Comparison of ENCODE assay signal across 8 cellular contexts in genomic region chr4:56049428-56050212, GRCh38.
A peak's percentile ranks its signal among the peaks of the same experiment; 100 is the strongest.
DNase-seq lines count a peak whose midpoint lies in the region; ATAC-seq and TF ChIP-seq lines count a peak whose summit lies in the region.

No MANE protein-coding gene starts in this region.

- peak; percentile 32 for ATAC-seq in GM19025 (IDR thresholded peaks at IDR 0.05; ENCODE audit: low read depth, unreplicated experiment)
- peak; percentile 27 for ATAC-seq in HG03108 (IDR thresholded peaks at IDR 0.05; ENCODE audit: unreplicated experiment)
- ATAC-seq in activated naive CD8-positive, alpha-beta T cell treated with anti-CD3 and anti-CD28 coated beads, Interleukin-2, amount 10 ng/mL, durations not matched to agents 7 days and 5 days (ENCODE audit: low read depth): peak; percentile 30

- H3K4me1 Mint-ChIP-seq in activated naive CD8-positive, alpha-beta T cell treated with anti-CD3 and anti-CD28 coated beads, Interleukin-2, amount 10 ng/mL, durations not matched to agents 7 days and 5 days: peaks cover 7% of the 10 kb centered on the region

- peaks cover 65% of the 10 kb centered on the region for H3K27me3 Mint-ChIP-seq in activated naive CD8-positive, alpha-beta T cell treated with anti-CD3 and anti-CD28 coated beads, Interleukin-2, amount 10 ng/mL, durations not matched to agents 7 days and 5 days

- DNase-seq in COLO668 (lab: John Stamatoyannopoulos, UW; ENCODE audit: unreplicated experiment) (peak; percentile 63), NCI-H748 treated with DMSO at 0.1 percent for 48 hours (lab: John Stamatoyannopoulos, UW) (peak; percentile 44), right atrium auricular region (ENCODE audit: low spot score) (no peak), posterior cingulate gyrus (peak; percentile 13 to 87 (median 32)), NCI-H1048 (lab: John Stamatoyannopoulos, UW) (no peak)
- DNase-seq in activated naive CD8-positive, alpha-beta T cell treated with anti-CD3 and anti-CD28 coated beads, Interleukin-2, amount 10 ng/mL, durations not matched to agents 7 days and 5 days: no peak

- H3K4me3 Mint-ChIP-seq in activated naive CD8-positive, alpha-beta T cell treated with anti-CD3 and anti-CD28 coated beads, Interleukin-2, amount 10 ng/mL, durations not matched to agents 7 days and 5 days: peak overlapping the region; percentile 82

- H3K9me3 ChIP-seq in right atrium auricular region: no peaks in the 10 kb centered on the region

- H3K4me1 ChIP-seq in right atrium auricular region: peaks cover 0 to 16% of the 10 kb centered on the region in 2 donors

- peaks cover 0 to 13% of the 10 kb centered on the region in 2 donors for H3K27me3 ChIP-seq in right atrium auricular region

- no peaks in the 10 kb centered on the region for H3K9me3 Mint-ChIP-seq in activated naive CD8-positive, alpha-beta T cell treated with anti-CD3 and anti-CD28 coated beads, Interleukin-2, amount 10 ng/mL, durations not matched to agents 7 days and 5 days

- no peak for TF ChIP-seq CTCF in right atrium auricular region (IDR thresholded peaks at IDR 0.05)

- peak overlapping the region; percentile 47 to 61 for H3K4me3 ChIP-seq in right atrium auricular region

- intact Hi-C loops in posterior cingulate gyrus (cut with DNase I): loop anchor here (1.0 kb wide), 1 partner anchor 101 kb away; the partner anchor contains the start of gene CEP135

- no peak overlapping the region for H3K27ac Mint-ChIP-seq in activated naive CD8-positive, alpha-beta T cell treated with anti-CD3 and anti-CD28 coated beads, Interleukin-2, amount 10 ng/mL, durations not matched to agents 7 days and 5 days

- POLR2A ChIA-PET in activated naive CD8-positive, alpha-beta T cell treated with anti-CD3 and anti-CD28 coated beads, Interleukin-2, amount 10 ng/mL, durations not matched to agents 7 days and 5 days (lab: Charles Lee): no interaction called here

- H3K36me3 ChIP-seq in right atrium auricular region: no peaks in the 10 kb centered on the region

- H3K27ac ChIP-seq in right atrium auricular region: no peak overlapping the region

- no peaks in the 10 kb centered on the region for H3K36me3 Mint-ChIP-seq in activated naive CD8-positive, alpha-beta T cell treated with anti-CD3 and anti-CD28 coated beads, Interleukin-2, amount 10 ng/mL, durations not matched to agents 7 days and 5 days

Comparison
In these comparisons a context has a peak if more than half of its experiments do, and no peak if none do; other contexts are left out.
1. DNase-seq: peak in COLO668 (single experiment), NCI-H748 treated with DMSO at 0.1 percent for 48 hours (single experiment) and posterior cingulate gyrus (10 of 10); none in activated naive CD8-positive, alpha-beta T cell treated with anti-CD3 and anti-CD28 coated beads, Interleukin-2, amount 10 ng/mL, durations not matched to agents 7 days and 5 days (single experiment), right atrium auricular region (single experiment) and NCI-H1048 (single experiment).
2. Peak in every context shown above with its lines, with median percentiles within 50 percentile points of each other: ATAC-seq.